Comparison of ENCODE assay signal across 8 cellular contexts in the genomic region with DNA sequence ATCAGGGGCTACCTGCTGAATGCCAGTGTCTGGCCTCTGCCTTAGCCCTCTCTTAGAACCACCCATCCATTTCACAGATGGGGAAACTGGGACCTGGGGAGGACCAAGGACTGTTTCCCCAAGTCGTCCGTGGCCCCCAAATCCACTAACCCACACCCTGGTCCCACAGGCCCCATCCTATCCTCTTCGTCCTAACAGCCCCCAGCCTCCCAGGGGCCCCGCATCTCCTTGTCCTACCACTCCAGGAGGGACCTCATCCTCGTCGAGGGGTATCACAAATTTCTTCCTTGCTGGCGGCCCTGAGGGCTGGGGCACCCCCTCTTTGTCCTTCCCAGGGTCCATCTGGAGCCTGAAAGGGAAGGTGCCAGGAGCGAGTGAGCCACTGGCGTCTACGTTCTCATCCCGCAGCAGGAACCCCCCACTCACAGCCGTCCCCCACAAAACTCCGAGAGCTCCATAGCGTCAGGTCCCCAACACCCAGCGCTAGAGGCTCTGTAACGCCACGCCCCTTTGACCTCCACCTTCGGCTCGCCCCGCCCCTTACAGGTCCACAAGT. TPM values are rescaled to one million over a fixed set of nuclear protein-coding genes. Genes with fewer than 3 reads are reported as not detected.
DNase-seq lines count a peak whose midpoint lies in the region; TF ChIP-seq lines count a peak whose summit lies in the region.

No MANE protein-coding gene starts in this region.

- peaks cover 12% of the 10 kb centered on the region; the same call in 1 of the 2 replicates for H3K36me3 ChIP-seq in ES-I3 (ENCODE audit: insufficient read depth, low read length)

- TF ChIP-seq CTCF in VCaP (conservative IDR thresholded peaks at IDR 0.05) (no peak), epithelial cell of proximal tubule (conservative IDR thresholded peaks at IDR 0.05; ENCODE audit: low read depth, low read length) (no peak), retinal pigment epithelial cell (conservative IDR thresholded peaks at IDR 0.05; ENCODE audit: low read depth, low read length) (no peak)

- DNase-seq in epithelial cell of proximal tubule (ENCODE audit: low read depth) (no peak), retinal pigment epithelial cell (ENCODE audit: low read depth) (no peak), NCI-H2171 treated with DMSO at 0.1 percent for 48 hours (lab: John Stamatoyannopoulos, UW) (no peak), ACHN (no peak), NCI-H2227 treated with DMSO at 0.1 percent for 48 hours (lab: John Stamatoyannopoulos, UW) (no peak), NCI-H1694 treated with DMSO at 0.1 percent for 48 hours (lab: John Stamatoyannopoulos, UW) (no peak)

- H3K27ac ChIP-seq in VCaP = peak overlapping the region; percentile 88

- no peaks in the 10 kb centered on the region for H3K9me3 ChIP-seq in ES-I3 (ENCODE audit: control insufficient read depth, insufficient read depth, low read length)

- H3K9ac ChIP-seq in ES-I3 (ENCODE audit: low read depth, low read length) = peak overlapping the region; percentile 76

- peaks cover 4% of the 10 kb centered on the region; the same call in 1 of the 2 replicates for H3K4me1 ChIP-seq in ES-I3 (ENCODE audit: insufficient read depth, low read length)

- in situ Hi-C loops in ACHN (cut with HindIII; ENCODE audit: low pct_ligation_motif_present, low pct_unique_long_range_greater_than_20kb, low sequenced_read_pairs) = no loop called here

- peak overlapping the region; percentile 87 for H3K4me3 ChIP-seq in epithelial cell of proximal tubule (ENCODE audit: low read depth, low read length)
- H3K4me3 ChIP-seq in retinal pigment epithelial cell (ENCODE audit: low read length) = peak overlapping the region; percentile 77

RNA-seq across cellular contexts. Expression of a gene that starts 0.6 kb away (rescaled TPM):
- total RNA-seq in epithelial cell of proximal tubule = 66.6 and 71.6 TPM in 2 replicates

RNA-seq across cellular contexts. Expression of a gene that starts 16.7 kb away (rescaled TPM):
- 14.5 and 30.7 TPM in 2 replicates for total RNA-seq in epithelial cell of proximal tubule

RNA-seq across cellular contexts. Expression of a gene that starts 18.2 kb away (rescaled TPM):
- 15.2 and 16.8 TPM in 2 replicates for total RNA-seq in epithelial cell of proximal tubule

RNA-seq across cellular contexts. Expression of a gene that starts 44.7 kb away (rescaled TPM):
- 0.65 and 3.4 TPM in 2 replicates for total RNA-seq in epithelial cell of proximal tubule

RNA-seq across cellular contexts. Expression of a gene that starts 52.7 kb away (rescaled TPM):
- total RNA-seq in epithelial cell of proximal tubule = 32.2 and 34.8 TPM in 2 replicates
